ENCODE assay signal across 19 cellular contexts in the genomic region with DNA sequence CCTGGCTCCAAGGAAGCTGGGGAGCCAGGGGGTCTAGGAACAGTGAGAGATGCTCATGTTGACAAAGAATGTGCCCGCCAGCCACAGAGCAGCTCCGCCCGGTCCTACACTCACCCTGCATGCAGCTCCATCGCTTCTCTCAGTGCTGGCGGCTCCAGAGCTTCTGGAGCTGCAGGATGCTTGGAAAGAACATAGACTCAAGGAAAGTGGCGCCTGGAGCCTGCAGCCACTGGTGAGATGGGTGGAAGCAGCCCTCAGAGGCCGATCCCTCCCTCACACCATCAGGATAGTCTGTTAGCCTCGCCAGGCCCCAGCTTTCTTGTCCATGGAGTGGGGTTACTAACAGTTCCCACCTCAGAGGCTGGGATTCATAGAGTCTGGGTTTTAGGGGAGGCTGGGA. TPM values are rescaled to one million over a fixed set of nuclear protein-coding genes. Genes with fewer than 3 reads are reported as not detected.
DNase-seq lines count a peak whose midpoint lies in the region; ATAC-seq and TF ChIP-seq lines count a peak whose summit lies in the region.
"Had no signal": no experiment of that assay in that cellular context is flagged by ENCODE, and none has a peak within 500 bp of the region (broad histone marks: within the 10 kb centered on the region; RNA-seq: fewer than 3 reads in every experiment).

No MANE protein-coding gene starts in this region.

- H3K27ac ChIP-seq in lower lobe of right lung, result no peak overlapping the region
- no peak overlapping the region for H3K27ac ChIP-seq in aorta (ENCODE audit: low read depth in 1 of 2, low read length in 2 of 2)

- no peaks in the 10 kb centered on the region for H3K36me3 ChIP-seq in lower lobe of right lung
- no peaks in the 10 kb centered on the region for H3K36me3 ChIP-seq in aorta (ENCODE audit: control insufficient read depth in 1 of 2, insufficient read depth in 2 of 2, low read length in 1 of 2)
- H3K36me3 ChIP-seq: BE2C had no signal

- H3K4me3 ChIP-seq in lower lobe of right lung, result no peak overlapping the region
- H3K4me3 ChIP-seq in aorta (ENCODE audit: low read length in 2 of 2), result no peak overlapping the region
- H3K4me3 ChIP-seq: GM12878, GM23338 had no signal

- H3K9me3 ChIP-seq in lower lobe of right lung, result no peaks in the 10 kb centered on the region
- H3K9me3 ChIP-seq in aorta (ENCODE audit: control insufficient read depth, low read length), result no peaks in the 10 kb centered on the region
- H3K9me3 ChIP-seq: BE2C had no signal

- no peaks in the 10 kb centered on the region for H3K36me3 Mint-ChIP-seq in natural killer cell treated with Interleukin-12 subunit alpha and Interleukin-12 subunit beta and Interleukin-15 and Interleukin-18, amount 100 ng/mL, for 72 hours
- no peaks in the 10 kb centered on the region for H3K36me3 Mint-ChIP-seq in natural killer cell
- H3K36me3 Mint-ChIP-seq: CD14-positive monocyte; CD8-positive, alpha-beta memory T cell had no signal

- TF ChIP-seq CTCF in natural killer cell (IDR thresholded peaks at IDR 0.05) (no peak), lower lobe of right lung (IDR thresholded peaks at IDR 0.05) (no peak)

- no peak for ATAC-seq in natural killer cell treated with Interleukin-12 subunit alpha and Interleukin-12 subunit beta and Interleukin-15 and Interleukin-18, amount 100 ng/mL, for 72 hours
- ATAC-seq in natural killer cell, result no peak
- ATAC-seq in lower lobe of right lung, result no peak
- no peak for ATAC-seq in aorta (ENCODE audit: low FRiP score)

- H3K27ac Mint-ChIP-seq in natural killer cell treated with Interleukin-12 subunit alpha and Interleukin-12 subunit beta and Interleukin-15 and Interleukin-18, amount 100 ng/mL, for 72 hours, result no peak overlapping the region
- H3K27ac Mint-ChIP-seq in natural killer cell, result no peak overlapping the region
- H3K27ac Mint-ChIP-seq: CD8-positive, alpha-beta memory T cell; GM23338 had no signal

- DNase-seq in activated naive CD4-positive, alpha-beta T cell treated with anti-CD3 and anti-CD28 coated beads, Interleukin-2, amount 50 U/mL, for 16 hours, result peak; percentile 7
- no peak for DNase-seq in activated naive CD4-positive, alpha-beta T cell treated with Interleukin-2 at 50 U/mL for 16 hours
- peak; percentile 31 for DNase-seq in natural killer cell treated with Interleukin-12 subunit alpha and Interleukin-12 subunit beta and Interleukin-15 and Interleukin-18, amount 100 ng/mL, for 72 hours (ENCODE audit: low spot score)
- DNase-seq in natural killer cell (no peak), lower lobe of right lung (peak; percentile 18), aorta (peak; percentile 32 to 66), NCI-H226 (no peak), midbrain (lab: John Stamatoyannopoulos, UW) (no peak)
- DNase-seq: DMS79, GDM1, NCI-H2029 treated with DMSO at 0.1 percent for 48 hours had no signal

- 87 to 90% methylated on average over 8 of the region's 8 CpGs for WGBS in aorta, 2 donors

- no peaks in the 10 kb centered on the region for H3K4me1 ChIP-seq in lower lobe of right lung
- H3K4me1 ChIP-seq in aorta (ENCODE audit: control insufficient read depth in 1 of 2, insufficient read depth in 2 of 2, low read length in 2 of 2), result no peaks in the 10 kb centered on the region

- intact Hi-C loops in natural killer cell (cut with micrococcal nuclease) (no loop called here), lower lobe of right lung (cut with DNase I) (no loop called here), aorta (cut with DNase I) (no loop called here)

- no peaks in the 10 kb centered on the region for H3K9me3 Mint-ChIP-seq in natural killer cell treated with Interleukin-12 subunit alpha and Interleukin-12 subunit beta and Interleukin-15 and Interleukin-18, amount 100 ng/mL, for 72 hours
- H3K9me3 Mint-ChIP-seq in natural killer cell, result no peaks in the 10 kb centered on the region
- H3K9me3 Mint-ChIP-seq: CD8-positive, alpha-beta memory T cell; GM23338; H9 had no signal

- H3K4me3 Mint-ChIP-seq in natural killer cell treated with Interleukin-12 subunit alpha and Interleukin-12 subunit beta and Interleukin-15 and Interleukin-18, amount 100 ng/mL, for 72 hours, result no peak overlapping the region
- H3K4me3 Mint-ChIP-seq in natural killer cell, result no peak overlapping the region
- H3K4me3 Mint-ChIP-seq: CD14-positive monocyte, GM23338, H9 had no signal

- peaks cover 4 to 6% of the 10 kb centered on the region in 2 donors for H3K4me1 Mint-ChIP-seq in natural killer cell treated with Interleukin-12 subunit alpha and Interleukin-12 subunit beta and Interleukin-15 and Interleukin-18, amount 100 ng/mL, for 72 hours (ENCODE audit: low read depth in 2 of 2)
- peaks cover 11 to 14% of the 10 kb centered on the region in 2 donors for H3K4me1 Mint-ChIP-seq in natural killer cell
- H3K4me1 Mint-ChIP-seq: CD14-positive monocyte, GM23338 had no signal

- H3K27me3 ChIP-seq in lower lobe of right lung (ENCODE audit: low read depth) (peaks cover 10% of the 10 kb centered on the region), aorta (ENCODE audit: control insufficient read depth in 1 of 2, insufficient read depth in 2 of 2, low read length in 1 of 2) (no peaks in the 10 kb centered on the region)
- H3K27me3 ChIP-seq: BE2C had no signal

- no peaks in the 10 kb centered on the region for H3K27me3 Mint-ChIP-seq in natural killer cell treated with Interleukin-12 subunit alpha and Interleukin-12 subunit beta and Interleukin-15 and Interleukin-18, amount 100 ng/mL, for 72 hours
- no peaks in the 10 kb centered on the region for H3K27me3 Mint-ChIP-seq in natural killer cell (ENCODE audit: low read depth in 2 of 2)

RNA-seq across cellular contexts. Expression of gene SLC6A19, which starts 26.4 kb away (rescaled TPM):
- total RNA-seq in natural killer cell treated with Interleukin-12 subunit alpha and Interleukin-12 subunit beta and Interleukin-15 and Interleukin-18, amount 100 ng/mL, for 72 hours, result not detected
- total RNA-seq in natural killer cell, result not detected
- not detected for total RNA-seq in lower lobe of right lung
- under 1 TPM in 1 of 2 donors, not detected in 1; 0.12 TPM for total RNA-seq in aorta
- 1 to 10 TPM in 1 of 2 donors, not detected in 1; 9.5 TPM for polyA plus RNA-seq in aorta
- total RNA-seq: CD8-positive, alpha-beta memory T cell; GM23338; H9; IMR-90; NCI-H460 had no signal
- polyA plus RNA-seq: CD14-positive monocyte; CD8-positive, alpha-beta memory T cell; GM23338; IMR-90 had no signal

RNA-seq across cellular contexts. Expression of gene SLC6A18, which starts 50.2 kb away (rescaled TPM):
- total RNA-seq in natural killer cell treated with Interleukin-12 subunit alpha and Interleukin-12 subunit beta and Interleukin-15 and Interleukin-18, amount 100 ng/mL, for 72 hours, result not detected
- total RNA-seq in natural killer cell, result not detected
- not detected for total RNA-seq in lower lobe of right lung
- not detected for total RNA-seq in aorta
- not detected for polyA plus RNA-seq in aorta
- total RNA-seq: CD8-positive, alpha-beta memory T cell; GM12878; GM23338; H9; IMR-90; NCI-H460 had no signal
- polyA plus RNA-seq: CD14-positive monocyte; CD8-positive, alpha-beta memory T cell; GM12878; GM23338; IMR-90 had no signal

Comparison
In these comparisons a context has a peak if more than half of its experiments do, and no peak if none do; other contexts are left out.
1. DNase-seq: peak in activated naive CD4-positive, alpha-beta T cell treated with anti-CD3 and anti-CD28 coated beads, Interleukin-2, amount 50 U/mL, for 16 hours (single experiment), natural killer cell treated with Interleukin-12 subunit alpha and Interleukin-12 subunit beta and Interleukin-15 and Interleukin-18, amount 100 ng/mL, for 72 hours (single experiment), lower lobe of right lung (single experiment) and aorta (2 of 2); none in activated naive CD4-positive, alpha-beta T cell treated with Interleukin-2 at 50 U/mL for 16 hours (single experiment), natural killer cell (single experiment), NCI-H226 (single experiment) and midbrain (single experiment).